ENCODE assay signal across 19 cellular contexts in the genomic region with DNA sequence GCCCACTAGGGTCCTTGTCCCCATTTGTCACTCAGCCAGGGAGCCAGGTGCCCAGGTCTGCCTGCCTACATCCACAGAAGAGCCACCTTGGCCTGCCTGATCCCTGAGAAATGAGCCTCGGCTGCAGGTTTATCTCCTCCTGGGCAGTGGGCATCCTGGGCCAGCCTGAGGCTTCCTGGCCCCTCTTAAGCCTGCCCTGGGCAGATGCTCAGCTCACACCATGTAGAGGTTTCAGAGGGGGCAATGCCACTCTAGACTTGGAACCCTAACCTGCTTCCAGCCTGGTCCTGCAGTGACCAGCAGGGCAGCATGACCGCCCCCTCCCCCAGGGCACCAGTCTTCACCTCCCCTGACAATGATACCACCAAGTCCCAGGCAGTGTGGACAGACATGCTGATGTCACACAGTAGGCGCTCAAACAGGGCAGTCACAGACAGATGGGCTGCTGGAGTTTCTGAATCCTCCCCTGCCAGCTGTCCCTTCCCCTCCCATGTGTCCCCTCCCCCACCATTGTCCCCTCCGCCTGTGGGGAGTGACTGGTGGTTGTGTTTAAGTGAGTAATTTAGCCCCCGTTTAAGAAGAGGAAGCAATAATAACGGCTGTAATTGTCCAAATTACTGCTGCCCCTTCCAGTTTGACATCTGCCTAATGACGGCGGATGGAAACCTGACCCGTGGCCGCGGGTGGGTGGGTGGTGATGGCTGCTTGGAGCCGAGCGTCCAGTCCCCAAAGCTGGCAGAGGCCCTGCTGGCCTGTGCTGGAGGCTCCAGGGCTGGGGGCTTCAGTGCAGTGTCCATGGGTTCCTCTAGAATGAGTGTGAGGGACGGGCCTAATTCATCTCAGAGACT.
DNase-seq lines count a peak whose midpoint lies in the region; ATAC-seq and TF ChIP-seq lines count a peak whose summit lies in the region.
"Had no signal": no experiment of that assay in that cellular context is flagged by ENCODE, and none has a peak within 500 bp of the region (broad histone marks: within the 10 kb centered on the region; RNA-seq: fewer than 3 reads in every experiment).

No MANE protein-coding gene starts in this region.

- no peak overlapping the region for H3K4me3 ChIP-seq in H7 (ENCODE audit: insufficient read depth, low read depth, low read length)
- H3K4me3 ChIP-seq in NT2/D1 (ENCODE audit: insufficient read length, low read depth) = no peak overlapping the region
- H3K4me3 ChIP-seq in neural progenitor cell = no peak overlapping the region
- H3K4me3 ChIP-seq: psoas muscle, suprapubic skin had no signal

- H3K36me3 ChIP-seq in H7 (replicated peaks; ENCODE audit: control insufficient read depth, insufficient read depth, low read length) (no peaks in the 10 kb centered on the region), NT2/D1 (ENCODE audit: insufficient read depth, insufficient read length, low read length) (no peaks in the 10 kb centered on the region), neural progenitor cell (no peaks in the 10 kb centered on the region)
- H3K36me3 ChIP-seq: suprapubic skin had no signal

- H3K27ac ChIP-seq in neural progenitor cell = no peak overlapping the region
- H3K27ac ChIP-seq: KMS-11, psoas muscle, suprapubic skin had no signal

- H2AFZ ChIP-seq in neural progenitor cell (replicated peaks) = peak overlapping the region; percentile 63

- H3K4me2 ChIP-seq in neural progenitor cell = peak overlapping the region; percentile 1
- H3K4me2 ChIP-seq: KMS-11 had no signal

- DNase-seq in H7 (peak; percentile 24), NCI-H2081 (lab: John Stamatoyannopoulos, UW) (peak; percentile 84 to 91), NT2/D1 (ENCODE audit: low read depth, low spot score) (no peak), neural progenitor cell (ENCODE audit: low spot score) (no peak), AG08396 (ENCODE audit: low spot score) (no peak), T1000 (lab: John Stamatoyannopoulos, UW) (no peak), mucosa of gallbladder (ENCODE audit: low spot score) (no peak)
- DNase-seq: activated CD4-positive, alpha-beta T cell treated with anti-CD3 and anti-CD28 coated beads, Interleukin-2, amount 50 U/mL, for 1 hour; activated naive CD4-positive, alpha-beta T cell treated with Interleukin-2 at 50 U/mL for 16 hours; HFFc6; hippocampal formation; kidney; mesenchymal stem cell; NCI-H1694; psoas muscle had no signal

- no peaks in the 10 kb centered on the region for H3K9me3 ChIP-seq in NT2/D1 (ENCODE audit: insufficient read depth, low read length)
- no peaks in the 10 kb centered on the region for H3K9me3 ChIP-seq in neural progenitor cell (ENCODE audit: low read depth)
- H3K9me3 ChIP-seq: suprapubic skin had no signal

- no peaks in the 10 kb centered on the region for H3K79me2 ChIP-seq in neural progenitor cell (ENCODE audit: low read depth)

- H3K4me3 Mint-ChIP-seq in neural progenitor cell = no peak overlapping the region
- H3K4me3 Mint-ChIP-seq: HFFc6; natural killer cell treated with Interleukin-12 subunit alpha and Interleukin-12 subunit beta and Interleukin-15 and Interleukin-18, amount 100 ng/mL, for 72 hours had no signal

- H3K27me3 ChIP-seq in H7 (ENCODE audit: control insufficient read depth, insufficient read depth, low read length) (no peaks in the 10 kb centered on the region), NT2/D1 (ENCODE audit: insufficient read depth, insufficient read length) (no peaks in the 10 kb centered on the region), neural progenitor cell (no peaks in the 10 kb centered on the region)

- H4K20me1 ChIP-seq in neural progenitor cell (ENCODE audit: low read depth) = no peaks in the 10 kb centered on the region

- H3K36me3 Mint-ChIP-seq in neural progenitor cell = no peaks in the 10 kb centered on the region
- H3K36me3 Mint-ChIP-seq: natural killer cell treated with Interleukin-12 subunit alpha and Interleukin-12 subunit beta and Interleukin-15 and Interleukin-18, amount 100 ng/mL, for 72 hours had no signal

- H3K4me1 ChIP-seq in NT2/D1 (ENCODE audit: insufficient read depth, insufficient read length) = peaks cover 25% of the 10 kb centered on the region
- peaks cover 18% of the 10 kb centered on the region for H3K4me1 ChIP-seq in neural progenitor cell
- H3K4me1 ChIP-seq: psoas muscle, suprapubic skin had no signal

- no peak for TF ChIP-seq CTCF in neural progenitor cell (IDR thresholded peaks at IDR 0.05)

- peaks cover 4% of the 10 kb centered on the region for H3K27me3 Mint-ChIP-seq in neural progenitor cell (ENCODE audit: insufficient read depth, low read depth)

- H3K27ac Mint-ChIP-seq in neural progenitor cell = no peak overlapping the region
- H3K27ac Mint-ChIP-seq: HFFc6; natural killer cell treated with Interleukin-12 subunit alpha and Interleukin-12 subunit beta and Interleukin-15 and Interleukin-18, amount 100 ng/mL, for 72 hours had no signal

- H3K9ac ChIP-seq in NT2/D1 (ENCODE audit: insufficient read length, low read depth) (peak overlapping the region; percentile 10), neural progenitor cell (no peak overlapping the region)
- H3K9ac ChIP-seq: KMS-11 had no signal

- H3K4me1 Mint-ChIP-seq in neural progenitor cell = peaks cover 4% of the 10 kb centered on the region

- no peak for ATAC-seq in HG03097 (IDR thresholded peaks at IDR 0.05; ENCODE audit: low FRiP score, unreplicated experiment)
- ATAC-seq: psoas muscle had no signal

- no peaks in the 10 kb centered on the region for H3F3A ChIP-seq in neural progenitor cell (ENCODE audit: low read depth)

- peaks cover 12% of the 10 kb centered on the region for H3K9me3 Mint-ChIP-seq in neural progenitor cell

Comparison
In these comparisons a context has a peak if more than half of its experiments do, and no peak if none do; other contexts are left out.
1. DNase-seq: peak in H7 (single experiment) and NCI-H2081 (2 of 2); none in NT2/D1 (single experiment), neural progenitor cell (single experiment), AG08396 (single experiment), T1000 (single experiment) and mucosa of gallbladder (single experiment).